ENCODE assay signal across 2 cellular contexts in the genomic region with DNA sequence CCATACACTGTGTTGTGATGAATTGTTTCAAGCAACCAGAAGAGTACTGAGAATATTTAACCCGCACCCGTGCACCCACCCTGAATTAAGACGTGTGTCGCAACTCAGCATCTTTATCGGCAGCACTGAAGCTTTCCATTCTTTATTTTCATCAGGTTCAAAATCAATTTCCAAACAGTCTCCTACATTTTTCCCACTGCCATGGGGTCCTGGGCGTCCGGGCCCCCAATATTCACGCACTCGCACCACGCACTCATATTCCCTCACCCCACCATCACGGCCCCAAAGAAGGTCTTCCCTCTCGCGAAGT.
TF ChIP-seq lines count a peak whose summit lies in the region.

No MANE protein-coding gene starts in this region.

TF ChIP-seq in SK-N-SH, 30 proteins besides CTCF, POLR2A, EP300 and RAD21:
- TF ChIP-seq NRF1 (IDR thresholded peaks at IDR 0.05; ENCODE audit: low read depth, low read length) (no peak), TAF1 (IDR thresholded peaks at IDR 0.05; ENCODE audit: borderline replicate concordance, low read depth, low read length) (no peak), EZH2phosphoT487 (IDR thresholded peaks at IDR 0.05; ENCODE audit: borderline replicate concordance, low read depth) (no peak), NFIC (IDR thresholded peaks at IDR 0.05; ENCODE audit: borderline replicate concordance) (no peak), MXI1 (IDR thresholded peaks at IDR 0.05; ENCODE audit: low read depth, low read length) (no peak), MEF2A (IDR thresholded peaks at IDR 0.05; ENCODE audit: borderline replicate concordance, low read depth) (no peak), POLR2AphosphoS5 (IDR thresholded peaks at IDR 0.05; ENCODE audit: low read depth, low read length) (no peak), RXRA (IDR thresholded peaks at IDR 0.05; ENCODE audit: borderline replicate concordance, low read depth) (no peak), RFX5 (IDR thresholded peaks at IDR 0.05; ENCODE audit: low read length) (no peak), GATA2 (CRISPR knock-in tag; IDR thresholded peaks at IDR 0.05) (no peak), CHD2 (IDR thresholded peaks at IDR 0.05; ENCODE audit: low read length, partially characterized antibody) (no peak)
- TF ChIP-seq, protein P1, sequence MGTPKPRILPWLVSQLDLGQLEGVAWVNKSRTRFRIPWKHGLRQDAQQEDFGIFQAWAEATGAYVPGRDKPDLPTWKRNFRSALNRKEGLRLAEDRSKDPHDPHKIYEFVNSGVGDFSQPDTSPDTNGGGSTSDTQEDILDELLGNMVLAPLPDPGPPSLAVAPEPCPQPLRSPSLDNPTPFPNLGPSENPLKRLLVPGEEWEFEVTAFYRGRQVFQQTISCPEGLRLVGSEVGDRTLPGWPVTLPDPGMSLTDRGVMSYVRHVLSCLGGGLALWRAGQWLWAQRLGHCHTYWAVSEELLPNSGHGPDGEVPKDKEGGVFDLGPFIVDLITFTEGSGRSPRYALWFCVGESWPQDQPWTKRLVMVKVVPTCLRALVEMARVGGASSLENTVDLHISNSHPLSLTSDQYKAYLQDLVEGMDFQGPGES (IDR thresholded peaks at IDR 0.05; ENCODE audit: low read depth, low read length), result no peak
- TF ChIP-seq, protein P2, sequence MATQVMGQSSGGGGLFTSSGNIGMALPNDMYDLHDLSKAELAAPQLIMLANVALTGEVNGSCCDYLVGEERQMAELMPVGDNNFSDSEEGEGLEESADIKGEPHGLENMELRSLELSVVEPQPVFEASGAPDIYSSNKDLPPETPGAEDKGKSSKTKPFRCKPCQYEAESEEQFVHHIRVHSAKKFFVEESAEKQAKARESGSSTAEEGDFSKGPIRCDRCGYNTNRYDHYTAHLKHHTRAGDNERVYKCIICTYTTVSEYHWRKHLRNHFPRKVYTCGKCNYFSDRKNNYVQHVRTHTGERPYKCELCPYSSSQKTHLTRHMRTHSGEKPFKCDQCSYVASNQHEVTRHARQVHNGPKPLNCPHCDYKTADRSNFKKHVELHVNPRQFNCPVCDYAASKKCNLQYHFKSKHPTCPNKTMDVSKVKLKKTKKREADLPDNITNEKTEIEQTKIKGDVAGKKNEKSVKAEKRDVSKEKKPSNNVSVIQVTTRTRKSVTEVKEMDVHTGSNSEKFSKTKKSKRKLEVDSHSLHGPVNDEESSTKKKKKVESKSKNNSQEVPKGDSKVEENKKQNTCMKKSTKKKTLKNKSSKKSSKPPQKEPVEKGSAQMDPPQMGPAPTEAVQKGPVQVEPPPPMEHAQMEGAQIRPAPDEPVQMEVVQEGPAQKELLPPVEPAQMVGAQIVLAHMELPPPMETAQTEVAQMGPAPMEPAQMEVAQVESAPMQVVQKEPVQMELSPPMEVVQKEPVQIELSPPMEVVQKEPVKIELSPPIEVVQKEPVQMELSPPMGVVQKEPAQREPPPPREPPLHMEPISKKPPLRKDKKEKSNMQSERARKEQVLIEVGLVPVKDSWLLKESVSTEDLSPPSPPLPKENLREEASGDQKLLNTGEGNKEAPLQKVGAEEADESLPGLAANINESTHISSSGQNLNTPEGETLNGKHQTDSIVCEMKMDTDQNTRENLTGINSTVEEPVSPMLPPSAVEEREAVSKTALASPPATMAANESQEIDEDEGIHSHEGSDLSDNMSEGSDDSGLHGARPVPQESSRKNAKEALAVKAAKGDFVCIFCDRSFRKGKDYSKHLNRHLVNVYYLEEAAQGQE (IDR thresholded peaks at IDR 0.05; ENCODE audit: low read depth, low read length), result no peak
- TF ChIP-seq, protein P3, sequence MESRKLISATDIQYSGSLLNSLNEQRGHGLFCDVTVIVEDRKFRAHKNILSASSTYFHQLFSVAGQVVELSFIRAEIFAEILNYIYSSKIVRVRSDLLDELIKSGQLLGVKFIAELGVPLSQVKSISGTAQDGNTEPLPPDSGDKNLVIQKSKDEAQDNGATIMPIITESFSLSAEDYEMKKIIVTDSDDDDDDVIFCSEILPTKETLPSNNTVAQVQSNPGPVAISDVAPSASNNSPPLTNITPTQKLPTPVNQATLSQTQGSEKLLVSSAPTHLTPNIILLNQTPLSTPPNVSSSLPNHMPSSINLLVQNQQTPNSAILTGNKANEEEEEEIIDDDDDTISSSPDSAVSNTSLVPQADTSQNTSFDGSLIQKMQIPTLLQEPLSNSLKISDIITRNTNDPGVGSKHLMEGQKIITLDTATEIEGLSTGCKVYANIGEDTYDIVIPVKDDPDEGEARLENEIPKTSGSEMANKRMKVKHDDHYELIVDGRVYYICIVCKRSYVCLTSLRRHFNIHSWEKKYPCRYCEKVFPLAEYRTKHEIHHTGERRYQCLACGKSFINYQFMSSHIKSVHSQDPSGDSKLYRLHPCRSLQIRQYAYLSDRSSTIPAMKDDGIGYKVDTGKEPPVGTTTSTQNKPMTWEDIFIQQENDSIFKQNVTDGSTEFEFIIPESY (IDR thresholded peaks at IDR 0.05; ENCODE audit: borderline replicate concordance, low read depth), result no peak
- TF ChIP-seq, protein P4, sequence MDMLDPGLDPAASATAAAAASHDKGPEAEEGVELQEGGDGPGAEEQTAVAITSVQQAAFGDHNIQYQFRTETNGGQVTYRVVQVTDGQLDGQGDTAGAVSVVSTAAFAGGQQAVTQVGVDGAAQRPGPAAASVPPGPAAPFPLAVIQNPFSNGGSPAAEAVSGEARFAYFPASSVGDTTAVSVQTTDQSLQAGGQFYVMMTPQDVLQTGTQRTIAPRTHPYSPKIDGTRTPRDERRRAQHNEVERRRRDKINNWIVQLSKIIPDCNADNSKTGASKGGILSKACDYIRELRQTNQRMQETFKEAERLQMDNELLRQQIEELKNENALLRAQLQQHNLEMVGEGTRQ (IDR thresholded peaks at IDR 0.05; ENCODE audit: borderline replicate concordance, low read depth, low read length), result no peak

TF ChIP-seq in SK-N-SH treated with all-trans-retinoic acid at 6 μM for 48 hours, 23 proteins besides CTCF, POLR2A, EP300 and RAD21:
- TF ChIP-seq ZNF8 (CRISPR knock-in tag; IDR thresholded peaks at IDR 0.05) (no peak), ISL1 (CRISPR knock-in tag; IDR thresholded peaks at IDR 0.05) (no peak), CSDC2 (CRISPR knock-in tag; IDR thresholded peaks at IDR 0.05) (no peak)
